10 cellular contexts compared by ENCODE assay signal in the genomic region with DNA sequence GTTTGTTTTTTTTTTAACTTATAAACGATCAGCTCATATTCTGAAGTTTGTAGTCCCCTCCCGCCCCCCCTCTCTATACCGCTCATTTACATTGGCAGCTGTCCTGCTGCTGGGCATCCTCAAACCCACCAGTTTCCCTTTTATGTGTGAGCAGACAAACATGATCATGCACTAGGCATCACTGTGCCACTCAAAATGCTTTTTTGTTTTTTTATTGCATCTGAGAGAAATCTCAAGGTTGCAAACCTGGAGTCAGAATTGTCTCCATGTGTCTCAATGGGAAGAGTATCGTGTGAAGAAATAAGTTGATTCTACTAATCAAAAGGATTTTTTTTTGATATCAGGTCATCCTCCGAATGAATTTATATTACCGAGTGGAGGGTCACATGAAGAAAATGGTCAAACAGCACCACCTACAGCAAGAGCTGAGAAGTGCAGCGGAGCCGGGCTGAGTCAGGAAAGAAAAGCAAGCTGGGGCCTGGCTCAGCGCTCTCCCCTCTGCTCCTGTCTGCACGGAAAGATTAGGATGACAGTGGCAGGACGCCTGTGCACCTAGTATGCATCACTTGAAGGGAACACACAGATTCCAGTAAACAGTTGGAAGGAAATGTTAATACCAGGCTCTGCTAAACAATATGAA. TPM values are rescaled to one million over a fixed set of nuclear protein-coding genes. Genes with fewer than 3 reads are reported as not detected.
DNase-seq lines count a peak whose midpoint lies in the region; ATAC-seq and TF ChIP-seq lines count a peak whose summit lies in the region.
"Not testable (repeated sequence)": the region's sequence is repeated elsewhere in the genome, so short reads cannot be mapped to it uniquely, and the experiment has no call there.
"Had no signal": no experiment of that assay in that cellular context is flagged by ENCODE, and none has a peak within 500 bp of the region (broad histone marks: within the 10 kb centered on the region; RNA-seq: fewer than 3 reads in every experiment).

No MANE protein-coding gene starts in this region.

- DNase-seq in CD4-positive, alpha-beta memory T cell: peak in 4 of 5 donors; percentile 15 to 36 (median 22)
- DNase-seq in PC-3; activated naive CD8-positive, alpha-beta T cell treated with anti-CD3 and anti-CD28 coated beads, Interleukin-2, amount 10 ng/mL, durations not matched to agents 7 days and 5 days; left colon; sciatic nerve (ENCODE audit: low spot score): not testable (repeated sequence)

- CTCF ChIA-PET in CD4-positive, alpha-beta memory T cell (lab: Charles Lee; ENCODE audit: partially characterized antibody); PC-3 (lab: Charles Lee): not testable (repeated sequence)

- not testable (repeated sequence) for H3K9ac ChIP-seq in PC-3 (ENCODE audit: low read length)

- H3K27me3 ChIP-seq in CD4-positive, alpha-beta memory T cell (ENCODE audit: insufficient read depth, low read length); PC-3 (ENCODE audit: low read length): not testable (repeated sequence)

- H3K4me1 ChIP-seq in CD4-positive, alpha-beta memory T cell (ENCODE audit: insufficient read depth, low read length); PC-3 (ENCODE audit: insufficient read depth, low read length): not testable (repeated sequence)

- TF ChIP-seq CTCF in PC-3 (conservative IDR thresholded peaks at IDR 0.05; ENCODE audit: low read depth, low read length): not testable (repeated sequence)

- not testable (repeated sequence) for H3K9me3 Mint-ChIP-seq in CD4-positive, alpha-beta memory T cell; activated naive CD8-positive, alpha-beta T cell treated with anti-CD3 and anti-CD28 coated beads, Interleukin-2, amount 10 ng/mL, durations not matched to agents 7 days and 5 days

- not testable (repeated sequence) for H4K20me1 ChIP-seq in PC-3 (ENCODE audit: low read length)

- ATAC-seq in GM19351 (IDR thresholded peaks at IDR 0.05; ENCODE audit: unreplicated experiment) (peak; percentile 96), HG02571 (IDR thresholded peaks at IDR 0.05; ENCODE audit: unreplicated experiment) (peak; percentile 61), HG03135 (IDR thresholded peaks at IDR 0.05; ENCODE audit: unreplicated experiment) (peak; percentile 74), PC-3 (peak; percentile 77), left colon (peak; percentile 85), sciatic nerve (peak; percentile 82)
- ATAC-seq in activated naive CD8-positive, alpha-beta T cell treated with anti-CD3 and anti-CD28 coated beads, Interleukin-2, amount 10 ng/mL, durations not matched to agents 7 days and 5 days (ENCODE audit: low read depth): peak; percentile 60

- not testable (repeated sequence) for H3K4me3 Mint-ChIP-seq in CD4-positive, alpha-beta memory T cell; activated naive CD8-positive, alpha-beta T cell treated with anti-CD3 and anti-CD28 coated beads, Interleukin-2, amount 10 ng/mL, durations not matched to agents 7 days and 5 days

- POLR2A ChIA-PET in CD4-positive, alpha-beta memory T cell (lab: Charles Lee; ENCODE audit: partially characterized antibody); PC-3 (lab: Charles Lee; ENCODE audit: unreplicated experiment); activated naive CD8-positive, alpha-beta T cell treated with anti-CD3 and anti-CD28 coated beads, Interleukin-2, amount 10 ng/mL, durations not matched to agents 7 days and 5 days (lab: Charles Lee): not testable (repeated sequence)

- not testable (repeated sequence) for BruUV-seq in PC-3 (replicated peaks; lab: Mats Ljungman, UMichigan)

- not testable (repeated sequence) for H3K4me3 ChIP-seq in CD4-positive, alpha-beta memory T cell (ENCODE audit: low read length in 2 of 2); PC-3 (ENCODE audit: low read length)

- not testable (repeated sequence) for H3K4me1 Mint-ChIP-seq in CD4-positive, alpha-beta memory T cell; activated naive CD8-positive, alpha-beta T cell treated with anti-CD3 and anti-CD28 coated beads, Interleukin-2, amount 10 ng/mL, durations not matched to agents 7 days and 5 days

- H3K4me2 ChIP-seq in PC-3 (ENCODE audit: low read length): not testable (repeated sequence)

- not testable (repeated sequence) for H3K9me2 ChIP-seq in PC-3 (replicated peaks; ENCODE audit: low read length)

- not testable (repeated sequence) for H3K9me3 ChIP-seq in CD4-positive, alpha-beta memory T cell (ENCODE audit: control insufficient read depth in 1 of 2, low read length in 2 of 2); PC-3 (ENCODE audit: low read length)

- intact Hi-C loops in CD4-positive, alpha-beta memory T cell (cut with micrococcal nuclease); PC-3 (cut with micrococcal nuclease); left colon (cut with DNase I, micrococcal nuclease); sciatic nerve (cut with DNase I): not testable (repeated sequence)

- not testable (repeated sequence) for H3K79me2 ChIP-seq in PC-3 (ENCODE audit: low read length)

- not testable (repeated sequence) for H3K27ac ChIP-seq in CD4-positive, alpha-beta memory T cell (ENCODE audit: low read depth, low read length); PC-3 (ENCODE audit: low read length)

- H3K36me3 Mint-ChIP-seq in CD4-positive, alpha-beta memory T cell; activated naive CD8-positive, alpha-beta T cell treated with anti-CD3 and anti-CD28 coated beads, Interleukin-2, amount 10 ng/mL, durations not matched to agents 7 days and 5 days: not testable (repeated sequence)

- H3K27me3 Mint-ChIP-seq in CD4-positive, alpha-beta memory T cell; activated naive CD8-positive, alpha-beta T cell treated with anti-CD3 and anti-CD28 coated beads, Interleukin-2, amount 10 ng/mL, durations not matched to agents 7 days and 5 days: not testable (repeated sequence)

- H3K27ac Mint-ChIP-seq in CD4-positive, alpha-beta memory T cell; activated naive CD8-positive, alpha-beta T cell treated with anti-CD3 and anti-CD28 coated beads, Interleukin-2, amount 10 ng/mL, durations not matched to agents 7 days and 5 days: not testable (repeated sequence)

- not testable (repeated sequence) for H3F3A ChIP-seq in PC-3 (ENCODE audit: low read length, unreplicated experiment)

- H3K36me3 ChIP-seq in CD4-positive, alpha-beta memory T cell (ENCODE audit: insufficient read depth, low read length); PC-3 (ENCODE audit: low read depth, low read length): not testable (repeated sequence)

- H2AFZ ChIP-seq in PC-3 (ENCODE audit: low read length): not testable (repeated sequence)

RNA-seq across cellular contexts. Expression of a gene that starts 29.7 kb away (rescaled TPM):
- total RNA-seq in CD4-positive, alpha-beta memory T cell: under 1 TPM; 0.30 to 0.35 TPM
- not detected for polyA plus RNA-seq in CD4-positive, alpha-beta memory T cell
- 0.80 and 0.98 TPM in 2 replicates for total RNA-seq in PC-3 (2014; rRNA removed)
- total RNA-seq in activated naive CD8-positive, alpha-beta T cell treated with anti-CD3 and anti-CD28 coated beads, Interleukin-2, amount 10 ng/mL, durations not matched to agents 7 days and 5 days: under 1 TPM; 0.17 to 0.22 TPM
- total RNA-seq in left colon: under 1 TPM; 0.24 to 0.39 TPM
- total RNA-seq in sciatic nerve: 0.45 TPM
- total RNA-seq: G401 had no signal
- polyA plus RNA-seq: AG04450 had no signal

RNA-seq across cellular contexts. Expression of a gene that starts 59.3 kb away (rescaled TPM):
- total RNA-seq in CD4-positive, alpha-beta memory T cell: 10 to 100 TPM; 34.4 to 39.6 TPM
- 1 to 10 TPM in 1 of 2 donors, under 1 TPM in 1; 0.99 to 1.8 TPM for polyA plus RNA-seq in CD4-positive, alpha-beta memory T cell
- total RNA-seq in PC-3 (2014; rRNA removed): 21.7 and 22.9 TPM in 2 replicates
- 10 to 100 TPM; 26.6 to 27.4 TPM for total RNA-seq in activated naive CD8-positive, alpha-beta T cell treated with anti-CD3 and anti-CD28 coated beads, Interleukin-2, amount 10 ng/mL, durations not matched to agents 7 days and 5 days
- 10 to 100 TPM; 17.2 to 21.2 TPM for total RNA-seq in left colon
- 13.3 TPM for total RNA-seq in sciatic nerve
